Comparison of ENCODE assay signal across 10 cellular contexts in genomic region chr19:1066251-1066747, GRCh38. TPM values are rescaled to one million over a fixed set of nuclear protein-coding genes. Genes with fewer than 3 reads are reported as not detected.
DNase-seq lines count a peak whose midpoint lies in the region; ATAC-seq and TF ChIP-seq lines count a peak whose summit lies in the region.
"Had no signal": no experiment of that assay in that cellular context is flagged by ENCODE, and none has a peak within 500 bp of the region (broad histone marks: within the 10 kb centered on the region; RNA-seq: fewer than 3 reads in every experiment).

No MANE protein-coding gene starts in this region.

- H3K9ac ChIP-seq in iPS-20b (ENCODE audit: low read depth, low read length): no peak overlapping the region

- no peaks in the 10 kb centered on the region for H3K27me3 Mint-ChIP-seq in activated naive CD8-positive, alpha-beta T cell treated with anti-CD3 and anti-CD28 coated beads for 36 hours
- no peaks in the 10 kb centered on the region for H3K27me3 Mint-ChIP-seq in activated naive CD8-positive, alpha-beta T cell treated with anti-CD3 and anti-CD28 coated beads, Interleukin-2, amount 50 U/mL, for 24 hours

- intact Hi-C loops in tibial artery (cut with DNase I; ENCODE audit: low total_unique reads): no loop called here

- H3K36me3 ChIP-seq in Peyer's patch (no peaks in the 10 kb centered on the region), iPS-20b (ENCODE audit: insufficient read depth, low read depth, low read length) (no peaks in the 10 kb centered on the region), tibial artery (no peaks in the 10 kb centered on the region)
- H3K36me3 ChIP-seq: SJSA1 had no signal

- peaks cover 2% of the 10 kb centered on the region for H3K9me3 Mint-ChIP-seq in activated naive CD8-positive, alpha-beta T cell treated with anti-CD3 and anti-CD28 coated beads for 36 hours
- no peaks in the 10 kb centered on the region for H3K9me3 Mint-ChIP-seq in activated naive CD8-positive, alpha-beta T cell treated with anti-CD3 and anti-CD28 coated beads, Interleukin-2, amount 50 U/mL, for 24 hours

- no peak for TF ChIP-seq POLR2A in Peyer's patch (IDR thresholded peaks at IDR 0.05)

- H3K4me3 ChIP-seq in Peyer's patch (peak overlapping the region; percentile 56 to 75 (median 64)), iPS-20b (ENCODE audit: low read length) (peak overlapping the region; percentile 56; the same call in 1 of the 2 replicates), tibial artery (peak overlapping the region; percentile 37 to 51)

- no peak for ATAC-seq in activated naive CD8-positive, alpha-beta T cell treated with anti-CD3 and anti-CD28 coated beads, Interleukin-2, amount 50 U/mL, for 24 hours

- H3K4me3 Mint-ChIP-seq in activated naive CD8-positive, alpha-beta T cell treated with anti-CD3 and anti-CD28 coated beads for 36 hours: peak overlapping the region; percentile 62
- no peak overlapping the region for H3K4me3 Mint-ChIP-seq in activated naive CD8-positive, alpha-beta T cell treated with anti-CD3 and anti-CD28 coated beads, Interleukin-2, amount 50 U/mL, for 24 hours

- H3K27me3 ChIP-seq in Peyer's patch (peaks cover 0 to 32% of the 10 kb centered on the region in 2 donors), iPS-20b (ENCODE audit: insufficient read depth, low read length) (peaks cover 60% of the 10 kb centered on the region), tibial artery (peaks cover 0 to 61% of the 10 kb centered on the region in 2 donors)

- H3K27ac Mint-ChIP-seq in activated naive CD8-positive, alpha-beta T cell treated with anti-CD3 and anti-CD28 coated beads for 36 hours: no peak overlapping the region
- H3K27ac Mint-ChIP-seq in activated naive CD8-positive, alpha-beta T cell treated with anti-CD3 and anti-CD28 coated beads, Interleukin-2, amount 50 U/mL, for 24 hours: no peak overlapping the region

- H3K4me1 ChIP-seq in Peyer's patch (peaks cover 0 to 57% (median 34%) of the 10 kb centered on the region in 4 donors), iPS-20b (ENCODE audit: insufficient read depth, low read length) (peaks cover 4% of the 10 kb centered on the region; the same call in 1 of the 2 replicates), tibial artery (peaks cover 3 to 52% (median 40%) of the 10 kb centered on the region in 4 donors)

- DNase-seq in activated naive CD8-positive, alpha-beta T cell treated with anti-CD3 and anti-CD28 coated beads for 36 hours: no peak
- no peak for DNase-seq in activated naive CD8-positive, alpha-beta T cell treated with anti-CD3 and anti-CD28 coated beads, Interleukin-2, amount 50 U/mL, for 24 hours
- peak in 1 of 3 donors; percentile 56 for DNase-seq in Peyer's patch
- DNase-seq in tibial artery: no peak
- no peak for DNase-seq in NOMO-1 treated with dmso at 0.1 percent for 144 hours (lab: John Stamatoyannopoulos, UW; ENCODE audit: unreplicated experiment)
- DNase-seq in mesenteric fat pad (ENCODE audit: low spot score): no peak
- no peak for DNase-seq in DMS 273 (lab: John Stamatoyannopoulos, UW; ENCODE audit: unreplicated experiment)
- DNase-seq: DMS153 had no signal

- TF ChIP-seq CTCF in Peyer's patch (IDR thresholded peaks at IDR 0.05) (no peak), tibial artery (IDR thresholded peaks at IDR 0.05) (no peak)

- H3K36me3 Mint-ChIP-seq in activated naive CD8-positive, alpha-beta T cell treated with anti-CD3 and anti-CD28 coated beads for 36 hours: peaks cover 29% of the 10 kb centered on the region
- peaks cover 11% of the 10 kb centered on the region for H3K36me3 Mint-ChIP-seq in activated naive CD8-positive, alpha-beta T cell treated with anti-CD3 and anti-CD28 coated beads, Interleukin-2, amount 50 U/mL, for 24 hours (ENCODE audit: low read depth)

- H3K27ac ChIP-seq in Peyer's patch (peak overlapping the region; percentile 76 to 99 (median 84)), iPS-20b (ENCODE audit: low read length) (no peak overlapping the region), tibial artery (no peak overlapping the region)
- H3K27ac ChIP-seq: SJSA1 had no signal

- H3K4me1 Mint-ChIP-seq in activated naive CD8-positive, alpha-beta T cell treated with anti-CD3 and anti-CD28 coated beads for 36 hours: peaks cover 24% of the 10 kb centered on the region
- peaks cover 36% of the 10 kb centered on the region for H3K4me1 Mint-ChIP-seq in activated naive CD8-positive, alpha-beta T cell treated with anti-CD3 and anti-CD28 coated beads, Interleukin-2, amount 50 U/mL, for 24 hours

- H3K9me3 ChIP-seq in Peyer's patch (no peaks in the 10 kb centered on the region), iPS-20b (ENCODE audit: insufficient read depth, low read depth, low read length) (no peaks in the 10 kb centered on the region), tibial artery (no peaks in the 10 kb centered on the region)
- H3K9me3 ChIP-seq: SJSA1 had no signal

RNA-seq across cellular contexts. Expression of gene ARHGAP45, which starts 0.7 kb away (rescaled TPM):
- 100 to 1,000 TPM; 113 to 122 TPM for total RNA-seq in activated naive CD8-positive, alpha-beta T cell treated with anti-CD3 and anti-CD28 coated beads for 36 hours
- total RNA-seq in Peyer's patch (100 to 1,000 TPM in 2 of 4 donors, 10 to 100 TPM in 2; 82.6 to 187 (median 118) TPM), mesenteric fat pad (25.5 TPM)

RNA-seq across cellular contexts. Expression of gene ABCA7, which starts 26.4 kb away (rescaled TPM):
- 10 to 100 TPM in 1 of 2 experiments, 1 to 10 TPM in 1; 9.8 to 11.2 TPM for total RNA-seq in activated naive CD8-positive, alpha-beta T cell treated with anti-CD3 and anti-CD28 coated beads for 36 hours
- 100 to 1,000 TPM in 1 of 4 donors, 10 to 100 TPM in 3; 30.1 to 162 (median 72.1) TPM for total RNA-seq in Peyer's patch
- total RNA-seq in mesenteric fat pad: 19.9 TPM

RNA-seq across cellular contexts. Expression of gene POLR2E, which starts 28.9 kb away (rescaled TPM):
- total RNA-seq in activated naive CD8-positive, alpha-beta T cell treated with anti-CD3 and anti-CD28 coated beads for 36 hours: 100 to 1,000 TPM; 290 to 291 TPM
- total RNA-seq in Peyer's patch: 100 to 1,000 TPM in 2 of 4 donors, 10 to 100 TPM in 2; 74.3 to 107 (median 96.9) TPM
- 205 TPM for total RNA-seq in mesenteric fat pad

RNA-seq across cellular contexts. Expression of gene GPX4, which starts 37.5 kb away (rescaled TPM):
- total RNA-seq in activated naive CD8-positive, alpha-beta T cell treated with anti-CD3 and anti-CD28 coated beads for 36 hours: 100 to 1,000 TPM; 225 to 231 TPM
- total RNA-seq in Peyer's patch (100 to 1,000 TPM; 258 to 493 (median 326) TPM), mesenteric fat pad (920 TPM)

RNA-seq across cellular contexts. Expression of gene CNN2, which starts 39.9 kb away (rescaled TPM):
- 10 to 100 TPM; 76.0 to 80.5 TPM for total RNA-seq in activated naive CD8-positive, alpha-beta T cell treated with anti-CD3 and anti-CD28 coated beads for 36 hours
- total RNA-seq in Peyer's patch: 10 to 100 TPM; 20.6 to 47.0 (median 22.6) TPM
- 124 TPM for total RNA-seq in mesenteric fat pad

Comparison
In these comparisons a context has a peak if more than half of its experiments do, and no peak if none do; other contexts are left out.
1. H3K27ac ChIP-seq: peak in Peyer's patch (4 of 4); none in iPS-20b (single experiment) and tibial artery (0 of 2).
2. Peak in every context shown above with its lines, with median percentiles within 50 percentile points of each other: H3K4me3 ChIP-seq.